In genomic region chr5:142455856-142456255, GRCh38 we compare ENCODE assay signal across 17 cellular contexts.
DNase-seq lines count a peak whose midpoint lies in the region; ATAC-seq and TF ChIP-seq lines count a peak whose summit lies in the region.
"Had no signal": no experiment of that assay in that cellular context is flagged by ENCODE, and none has a peak within 500 bp of the region (broad histone marks: within the 10 kb centered on the region; RNA-seq: fewer than 3 reads in every experiment).

No MANE protein-coding gene starts in this region.

- peaks cover 17 to 34% (median 33%) of the 10 kb centered on the region in 3 donors for H3K27me3 Mint-ChIP-seq in naive B cell
- H3K27me3 Mint-ChIP-seq in type B pancreatic cell: no peaks in the 10 kb centered on the region

- peak; percentile 2 for DNase-seq in SKM-1 (lab: John Stamatoyannopoulos, UW; ENCODE audit: unreplicated experiment)
- DNase-seq in SKM-1 treated with dmso at 0.1 percent for 144 hours (lab: John Stamatoyannopoulos, UW; ENCODE audit: unreplicated experiment): no peak
- DNase-seq in Kasumi-1 (lab: John Stamatoyannopoulos, UW): peak; percentile 68 to 86
- DNase-seq in OCI-M1 (lab: John Stamatoyannopoulos, UW): peak; percentile 68
- peak; percentile 13 for DNase-seq in naive B cell
- no peak for DNase-seq in type B pancreatic cell (ENCODE audit: extremely low spot score, unreplicated experiment)
- no peak for DNase-seq in stimulated activated CD4-positive, alpha-beta T cell treated with anti-CD3 and anti-CD28 coated beads, Interleukin-4, amount 100 ng/mL, for 1 hour
- DNase-seq: 8988T, Calu3, H7, NCI-H1105, NCI-H1694 treated with DMSO at 0.1 percent for 48 hours, Peyer's patch, Right ventricle myocardium superior had no signal

- H3K9me3 Mint-ChIP-seq in naive B cell: peaks cover 7 to 36% (median 29%) of the 10 kb centered on the region in 7 donors
- no peaks in the 10 kb centered on the region for H3K9me3 Mint-ChIP-seq in type B pancreatic cell

- H3K27ac Mint-ChIP-seq in naive B cell (no peak overlapping the region), type B pancreatic cell (no peak overlapping the region)
- H3K27ac Mint-ChIP-seq: CD14-positive monocyte had no signal

- peak in 1 of 2 donors; percentile 73 for ATAC-seq in naive B cell (ENCODE audit: low read depth in 2 of 2)
- ATAC-seq in HG02678 (IDR thresholded peaks at IDR 0.05; ENCODE audit: unreplicated experiment): no peak

- H3K36me3 Mint-ChIP-seq in naive B cell (peaks cover 9 to 11% of the 10 kb centered on the region in 2 donors), type B pancreatic cell (no peaks in the 10 kb centered on the region)

- H3K4me1 Mint-ChIP-seq in naive B cell (peaks cover 9 to 14% (median 13%) of the 10 kb centered on the region in 3 donors), type B pancreatic cell (ENCODE audit: unreplicated experiment) (peaks cover 12% of the 10 kb centered on the region)
- H3K4me1 Mint-ChIP-seq: CD14-positive monocyte had no signal

- TF ChIP-seq CTCF in type B pancreatic cell (conservative IDR thresholded peaks at IDR 0.05): no peak

- H3K4me3 Mint-ChIP-seq in naive B cell (peak overlapping the region in 1 of 8 donors; percentile 36), type B pancreatic cell (no peak overlapping the region)
- H3K4me3 Mint-ChIP-seq: CD14-positive monocyte, IgD-negative memory B cell had no signal

Comparison
In these comparisons a context has a peak if more than half of its experiments do, and no peak if none do; other contexts are left out.
1. DNase-seq: peak in SKM-1 (single experiment), Kasumi-1 (2 of 2), OCI-M1 (single experiment) and naive B cell (single experiment); none in SKM-1 treated with dmso at 0.1 percent for 144 hours (single experiment), type B pancreatic cell (single experiment) and stimulated activated CD4-positive, alpha-beta T cell treated with anti-CD3 and anti-CD28 coated beads, Interleukin-4, amount 100 ng/mL, for 1 hour (single experiment).